Comparison of ENCODE assay signal across 19 cellular contexts in genomic region chr5:19492861-19493260, GRCh38.
DNase-seq lines count a peak whose midpoint lies in the region; ATAC-seq, FAIRE-seq and TF ChIP-seq lines count a peak whose summit lies in the region.
"Had no signal": no experiment of that assay in that cellular context is flagged by ENCODE, and none has a peak within 500 bp of the region (broad histone marks: within the 10 kb centered on the region; RNA-seq: fewer than 3 reads in every experiment).

No MANE protein-coding gene starts in this region.

- H2AFZ ChIP-seq in ACC112 (ENCODE audit: low read length, unreplicated experiment) (peak overlapping the region; percentile 19), astrocyte (ENCODE audit: low read depth, low read length) (no peak overlapping the region)

- H3K4me1 ChIP-seq in ACC112 (ENCODE audit: control insufficient read depth, insufficient read depth, low read length, unreplicated experiment): peaks cover 36% of the 10 kb centered on the region
- H3K4me1 ChIP-seq in astrocyte (ENCODE audit: insufficient read depth, low read length): no peaks in the 10 kb centered on the region
- no peaks in the 10 kb centered on the region for H3K4me1 ChIP-seq in foreskin keratinocyte
- H3K4me1 ChIP-seq: BLaER1 treated with 17β-estradiol and CSF1 and Interleukin-3, amounts not matched to agents 10 nM and 100 nM; SJSA1 had no signal

- DNase-seq in M059J (ENCODE audit: low read depth) (peak; percentile 36), astrocyte (ENCODE audit: low read depth) (peak; percentile 9), foreskin keratinocyte (peak in 1 of 2 donors; percentile 22), NOMO-1 treated with dmso at 0.1 percent for 144 hours (lab: John Stamatoyannopoulos, UW; ENCODE audit: unreplicated experiment) (no peak), mucosa of gallbladder (ENCODE audit: low spot score) (no peak), NCI-H446 treated with DMSO at 0.1 percent for 48 hours (lab: John Stamatoyannopoulos, UW) (no peak), glutamatergic neuron (no peak)
- DNase-seq: CD8-positive, alpha-beta memory T cell; DND-41; H7; MM.1S; NCI-H1105; NCI-H1694; NCI-H2227 treated with DMSO at 0.1 percent for 48 hours; NCI-H524 treated with DMSO at 0.1 percent for 48 hours had no signal

- H3K9ac ChIP-seq in astrocyte (ENCODE audit: low read length): no peak overlapping the region
- H3K9ac ChIP-seq: BLaER1 treated with 17β-estradiol and CSF1 and Interleukin-3, amounts not matched to agents 10 nM and 100 nM had no signal

- H3K9me3 ChIP-seq in astrocyte (ENCODE audit: insufficient read depth, low read depth, low read length): no peaks in the 10 kb centered on the region
- H3K9me3 ChIP-seq: BLaER1 treated with 17β-estradiol and CSF1 and Interleukin-3, amounts not matched to agents 10 nM and 100 nM; SJSA1 had no signal

- H3K4me1 Mint-ChIP-seq in astrocyte (ENCODE audit: low read depth, unreplicated experiment) (no peaks in the 10 kb centered on the region), glutamatergic neuron (ENCODE audit: low read depth, unreplicated experiment) (peaks cover 7% of the 10 kb centered on the region)
- H3K4me1 Mint-ChIP-seq: CD8-positive, alpha-beta memory T cell had no signal

- H3K79me2 ChIP-seq in ACC112 (ENCODE audit: control insufficient read depth, insufficient read depth, low read length, unreplicated experiment) (no peaks in the 10 kb centered on the region), astrocyte (ENCODE audit: insufficient read depth, low read length) (no peaks in the 10 kb centered on the region)

- H3K27ac ChIP-seq in ACC112 (ENCODE audit: low read depth, low read length) (peak overlapping the region; percentile 47), astrocyte (ENCODE audit: low read depth, low read length) (no peak overlapping the region), foreskin keratinocyte (no peak overlapping the region)
- H3K27ac ChIP-seq: BLaER1 treated with 17β-estradiol and CSF1 and Interleukin-3, amounts not matched to agents 10 nM and 100 nM; SJSA1 had no signal

- H4K20me1 ChIP-seq in astrocyte (ENCODE audit: insufficient read depth, low read length): no peaks in the 10 kb centered on the region
- H4K20me1 ChIP-seq: BLaER1 treated with 17β-estradiol and CSF1 and Interleukin-3, amounts not matched to agents 10 nM and 100 nM had no signal

- no peak overlapping the region for H3K4me2 ChIP-seq in astrocyte (ENCODE audit: low read length)
- H3K4me2 ChIP-seq: BLaER1 treated with 17β-estradiol and CSF1 and Interleukin-3, amounts not matched to agents 10 nM and 100 nM had no signal

- H3K9me3 Mint-ChIP-seq in astrocyte (ENCODE audit: unreplicated experiment) (no peaks in the 10 kb centered on the region), glutamatergic neuron (ENCODE audit: unreplicated experiment) (peaks cover 5% of the 10 kb centered on the region)

- H3K27me3 ChIP-seq in ACC112 (ENCODE audit: insufficient read depth, low read length) (no peaks in the 10 kb centered on the region), astrocyte (ENCODE audit: insufficient read depth, low read length) (no peaks in the 10 kb centered on the region), foreskin keratinocyte (no peaks in the 10 kb centered on the region)
- H3K27me3 ChIP-seq: BLaER1 treated with 17β-estradiol and CSF1 and Interleukin-3, amounts not matched to agents 10 nM and 100 nM; SJSA1 had no signal

- no peak for FAIRE-seq in astrocyte (lab: Jason Lieb, UNC)
- FAIRE-seq: GM12892 had no signal

- TF ChIP-seq CTCF in astrocyte (IDR thresholded peaks at IDR 0.05; ENCODE audit: insufficient read depth, low read depth, low read length) (no peak), foreskin keratinocyte (conservative IDR thresholded peaks at IDR 0.05) (no peak), glutamatergic neuron (IDR thresholded peaks at IDR 0.05; ENCODE audit: partially characterized antibody, unreplicated experiment) (no peak)

- H3K27ac Mint-ChIP-seq in astrocyte (ENCODE audit: unreplicated experiment): no peak overlapping the region
- H3K27ac Mint-ChIP-seq in glutamatergic neuron (ENCODE audit: unreplicated experiment): no peak overlapping the region
- H3K27ac Mint-ChIP-seq: CD8-positive, alpha-beta memory T cell had no signal

- H3K4me3 ChIP-seq in ACC112 (ENCODE audit: low read depth, low read length) (no peak overlapping the region), astrocyte (ENCODE audit: insufficient read depth, low read depth, low read length) (no peak overlapping the region)
- H3K4me3 ChIP-seq: BLaER1 treated with 17β-estradiol and CSF1 and Interleukin-3, amounts not matched to agents 10 nM and 100 nM; SJSA1 had no signal

- H3K36me3 ChIP-seq in ACC112 (ENCODE audit: insufficient read depth, low read length) (no peaks in the 10 kb centered on the region), astrocyte (ENCODE audit: insufficient read depth, low read length) (no peaks in the 10 kb centered on the region)
- H3K36me3 ChIP-seq: BLaER1 treated with 17β-estradiol and CSF1 and Interleukin-3, amounts not matched to agents 10 nM and 100 nM; SJSA1 had no signal

- no peaks in the 10 kb centered on the region for H3K27me3 Mint-ChIP-seq in astrocyte (ENCODE audit: low read depth, unreplicated experiment)
- no peaks in the 10 kb centered on the region for H3K27me3 Mint-ChIP-seq in glutamatergic neuron (ENCODE audit: unreplicated experiment)
- H3K27me3 Mint-ChIP-seq: CD8-positive, alpha-beta memory T cell had no signal

- no peak overlapping the region for H3K4me3 Mint-ChIP-seq in astrocyte (ENCODE audit: unreplicated experiment)
- no peak overlapping the region for H3K4me3 Mint-ChIP-seq in glutamatergic neuron (ENCODE audit: unreplicated experiment)
- H3K4me3 Mint-ChIP-seq: CD8-positive, alpha-beta memory T cell had no signal

- H3K36me3 Mint-ChIP-seq in astrocyte (ENCODE audit: low read depth, unreplicated experiment) (no peaks in the 10 kb centered on the region), glutamatergic neuron (ENCODE audit: unreplicated experiment) (no peaks in the 10 kb centered on the region)
- H3K36me3 Mint-ChIP-seq: CD8-positive, alpha-beta memory T cell had no signal

- ATAC-seq in foreskin keratinocyte: peak; percentile 55

Comparison
In these comparisons a context has a peak if more than half of its experiments do, and no peak if none do; other contexts are left out.
1. DNase-seq: peak in M059J (single experiment) and astrocyte (single experiment); none in NOMO-1 treated with dmso at 0.1 percent for 144 hours (single experiment), mucosa of gallbladder (single experiment), NCI-H446 treated with DMSO at 0.1 percent for 48 hours (single experiment) and glutamatergic neuron (single experiment).